In the genomic region with DNA sequence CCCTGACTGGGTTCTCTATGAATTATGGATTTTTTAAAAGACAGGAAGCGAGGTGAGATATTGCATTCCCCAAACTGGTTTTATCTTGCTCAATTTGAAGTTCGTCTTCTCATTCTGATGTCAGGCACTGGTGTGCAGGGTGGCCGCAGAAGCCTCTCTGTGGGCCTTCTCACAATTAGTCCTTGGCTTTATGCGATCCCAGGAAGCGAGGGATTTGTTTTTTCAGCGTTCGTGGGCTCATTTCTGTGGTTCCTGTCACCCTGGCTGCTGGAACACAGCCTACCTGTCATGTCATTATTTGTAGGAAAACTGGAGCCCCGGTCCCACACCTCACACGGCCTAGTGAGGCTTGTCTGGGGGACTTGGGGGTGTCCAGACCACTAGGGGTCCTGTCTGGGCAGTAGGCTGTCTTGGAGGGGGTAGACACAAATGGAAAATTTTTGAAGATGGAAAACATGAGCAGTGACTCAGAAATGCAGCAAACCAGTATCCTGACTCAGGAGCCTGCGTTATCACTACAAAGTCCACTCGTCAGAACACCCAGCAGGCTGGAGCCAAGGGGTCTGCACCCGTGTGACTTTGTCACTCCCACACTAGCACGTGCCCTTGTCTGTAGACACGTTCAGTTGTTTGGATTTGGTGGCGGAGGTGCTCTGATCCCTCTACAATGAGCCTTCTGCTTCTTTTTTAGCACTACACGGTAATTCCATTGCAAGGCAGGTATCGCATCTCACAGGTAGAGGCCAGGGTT, we compare ENCODE assay signal across 1 cellular context.
TF ChIP-seq lines count a peak whose summit lies in the region.

No MANE protein-coding gene starts in this region.

TF ChIP-seq in IMR-90, 13 proteins besides CTCF, POLR2A, EP300 and RAD21:
- TF ChIP-seq FOS (IDR thresholded peaks at IDR 0.05; ENCODE audit: low read depth, low read length), result no peak
- TF ChIP-seq, protein P1, sequence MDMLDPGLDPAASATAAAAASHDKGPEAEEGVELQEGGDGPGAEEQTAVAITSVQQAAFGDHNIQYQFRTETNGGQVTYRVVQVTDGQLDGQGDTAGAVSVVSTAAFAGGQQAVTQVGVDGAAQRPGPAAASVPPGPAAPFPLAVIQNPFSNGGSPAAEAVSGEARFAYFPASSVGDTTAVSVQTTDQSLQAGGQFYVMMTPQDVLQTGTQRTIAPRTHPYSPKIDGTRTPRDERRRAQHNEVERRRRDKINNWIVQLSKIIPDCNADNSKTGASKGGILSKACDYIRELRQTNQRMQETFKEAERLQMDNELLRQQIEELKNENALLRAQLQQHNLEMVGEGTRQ (IDR thresholded peaks at IDR 0.05; ENCODE audit: low read depth, low read length), result no peak
- TF ChIP-seq BHLHE40 (IDR thresholded peaks at IDR 0.05; ENCODE audit: low read depth, low read length), result peak; percentile 86; the same call in 1 of the 2 replicates
- no peak for TF ChIP-seq MAFK (IDR thresholded peaks at IDR 0.05; ENCODE audit: low read depth, low read length)
